Comparison of ENCODE assay signal across 1 cellular context in genomic region chr17:38715216-38715943, GRCh38.
TF ChIP-seq lines count a peak whose summit lies in the region.

No MANE protein-coding gene starts in this region.

TF ChIP-seq in HCT116, 20 proteins besides CTCF, POLR2A, EP300 and RAD21:
- TF ChIP-seq ATF3 (IDR thresholded peaks at IDR 0.05) (no peak), TCF7L2 (IDR thresholded peaks at IDR 0.05; ENCODE audit: borderline replicate concordance, extremely low read depth, insufficient read depth, insufficient read length) (no peak), POLR2AphosphoS5 (IDR thresholded peaks at IDR 0.05; ENCODE audit: low read depth, low read length) (0 out of 2 replicates have a peak, but pooled peaks have one; percentile 18), EGR1 (IDR thresholded peaks at IDR 0.05; ENCODE audit: low read depth) (no peak), MAX (IDR thresholded peaks at IDR 0.05) (no peak), ZFX (IDR thresholded peaks at IDR 0.05) (no peak)
